Comparison of ENCODE assay signal across 10 cellular contexts in genomic region chr16:10387378-10387681, GRCh38. TPM values are rescaled to one million over a fixed set of nuclear protein-coding genes. Genes with fewer than 3 reads are reported as not detected.
DNase-seq lines count a peak whose midpoint lies in the region; ATAC-seq and TF ChIP-seq lines count a peak whose summit lies in the region.
"Had no signal": no experiment of that assay in that cellular context is flagged by ENCODE, and none has a peak within 500 bp of the region (broad histone marks: within the 10 kb centered on the region; RNA-seq: fewer than 3 reads in every experiment).

No MANE protein-coding gene starts in this region.

- intact Hi-C loops in activated CD4-positive, alpha-beta T cell treated with anti-CD3 and anti-CD28 coated beads for 36 hours (cut with DNase I, micrococcal nuclease): loop anchor here (2.0 to 10.0 kb wide), 3 partner anchors 63 to 131 kb away; no protein-coding TSS in a partner anchor

- no peak for TF ChIP-seq CTCF in epithelial cell of proximal tubule (conservative IDR thresholded peaks at IDR 0.05; ENCODE audit: low read depth, low read length)
- TF ChIP-seq CTCF in retinal pigment epithelial cell (conservative IDR thresholded peaks at IDR 0.05; ENCODE audit: low read depth, low read length): no peak

- H3K4me3 ChIP-seq in epithelial cell of proximal tubule (ENCODE audit: low read depth, low read length) (peak overlapping the region; percentile 82), retinal pigment epithelial cell (ENCODE audit: low read length) (peak overlapping the region; percentile 92)
- H3K4me3 ChIP-seq: PC-9 had no signal

- CTCF ChIA-PET in activated CD4-positive, alpha-beta T cell treated with anti-CD3 and anti-CD28 coated beads for 36 hours (lab: Charles Lee): no interaction called here
- CTCF ChIA-PET in T-cell (lab: Charles Lee): interaction anchor here in 1 of 2 donors (0.6 kb wide), 1 partner anchor 1681 kb away, joined by 3 read pairs; no protein-coding TSS in a partner anchor

- H3K36me3 Mint-ChIP-seq in activated CD4-positive, alpha-beta T cell treated with anti-CD3 and anti-CD28 coated beads for 36 hours (ENCODE audit: low read depth): peaks cover 36% of the 10 kb centered on the region
- H3K36me3 Mint-ChIP-seq in T-cell: peaks cover 18% of the 10 kb centered on the region

- no peaks in the 10 kb centered on the region for H3K27me3 Mint-ChIP-seq in activated CD4-positive, alpha-beta T cell treated with anti-CD3 and anti-CD28 coated beads for 36 hours
- no peaks in the 10 kb centered on the region for H3K27me3 Mint-ChIP-seq in T-cell

- H3K27ac Mint-ChIP-seq in activated CD4-positive, alpha-beta T cell treated with anti-CD3 and anti-CD28 coated beads for 36 hours: peak overlapping the region; percentile 98
- peak overlapping the region; percentile 92 to 96 for H3K27ac Mint-ChIP-seq in T-cell

- no peak for ATAC-seq in activated CD4-positive, alpha-beta T cell treated with anti-CD3 and anti-CD28 coated beads for 36 hours
- ATAC-seq in T-cell (replicated peaks in 1 of 4): peak in 1 of 4 experiments; percentile 13

- DNase-seq in activated CD4-positive, alpha-beta T cell treated with anti-CD3 and anti-CD28 coated beads for 36 hours: no peak
- DNase-seq in activated CD4-positive, alpha-beta T cell treated with anti-CD3 and anti-CD28 coated beads for 1 hour: no peak
- DNase-seq in T-cell: no peak
- no peak for DNase-seq in epithelial cell of proximal tubule (ENCODE audit: low read depth)
- no peak for DNase-seq in retinal pigment epithelial cell (ENCODE audit: low read depth)
- no peak for DNase-seq in SW480 (ENCODE audit: low spot score)
- DNase-seq in effector CD4-positive, alpha-beta T cell: no peak
- DNase-seq in COLO829 (ENCODE audit: low spot score): no peak
- DNase-seq: ACHN, PC-9 had no signal

- H3K4me1 Mint-ChIP-seq in activated CD4-positive, alpha-beta T cell treated with anti-CD3 and anti-CD28 coated beads for 36 hours: peaks cover 40% of the 10 kb centered on the region
- peaks cover 46 to 60% (median 49%) of the 10 kb centered on the region in 3 donors for H3K4me1 Mint-ChIP-seq in T-cell

- H3K4me3 Mint-ChIP-seq in activated CD4-positive, alpha-beta T cell treated with anti-CD3 and anti-CD28 coated beads for 36 hours: peak overlapping the region; percentile 95
- H3K4me3 Mint-ChIP-seq in T-cell: peak overlapping the region; percentile 94 to 96 (median 94)

- POLR2A ChIA-PET in activated CD4-positive, alpha-beta T cell treated with anti-CD3 and anti-CD28 coated beads for 36 hours (lab: Charles Lee): no interaction called here
- POLR2A ChIA-PET in T-cell (lab: Charles Lee): no interaction called here

- H3K9me3 Mint-ChIP-seq in activated CD4-positive, alpha-beta T cell treated with anti-CD3 and anti-CD28 coated beads for 36 hours (ENCODE audit: low read depth): no peaks in the 10 kb centered on the region
- H3K9me3 Mint-ChIP-seq in T-cell: no peaks in the 10 kb centered on the region

RNA-seq across cellular contexts. Expression of gene ATF7IP2, which starts 1.5 kb away (rescaled TPM):
- 10 to 100 TPM; 20.0 to 21.9 TPM for total RNA-seq in activated CD4-positive, alpha-beta T cell treated with anti-CD3 and anti-CD28 coated beads for 36 hours
- total RNA-seq in T-cell: 10 to 100 TPM; 49.1 to 97.1 (median 56.7) TPM
- total RNA-seq in epithelial cell of proximal tubule: 5.6 and 8.9 TPM in 2 replicates
- total RNA-seq: PC-9 had no signal
